8 cellular contexts compared by ENCODE assay signal in the genomic region with DNA sequence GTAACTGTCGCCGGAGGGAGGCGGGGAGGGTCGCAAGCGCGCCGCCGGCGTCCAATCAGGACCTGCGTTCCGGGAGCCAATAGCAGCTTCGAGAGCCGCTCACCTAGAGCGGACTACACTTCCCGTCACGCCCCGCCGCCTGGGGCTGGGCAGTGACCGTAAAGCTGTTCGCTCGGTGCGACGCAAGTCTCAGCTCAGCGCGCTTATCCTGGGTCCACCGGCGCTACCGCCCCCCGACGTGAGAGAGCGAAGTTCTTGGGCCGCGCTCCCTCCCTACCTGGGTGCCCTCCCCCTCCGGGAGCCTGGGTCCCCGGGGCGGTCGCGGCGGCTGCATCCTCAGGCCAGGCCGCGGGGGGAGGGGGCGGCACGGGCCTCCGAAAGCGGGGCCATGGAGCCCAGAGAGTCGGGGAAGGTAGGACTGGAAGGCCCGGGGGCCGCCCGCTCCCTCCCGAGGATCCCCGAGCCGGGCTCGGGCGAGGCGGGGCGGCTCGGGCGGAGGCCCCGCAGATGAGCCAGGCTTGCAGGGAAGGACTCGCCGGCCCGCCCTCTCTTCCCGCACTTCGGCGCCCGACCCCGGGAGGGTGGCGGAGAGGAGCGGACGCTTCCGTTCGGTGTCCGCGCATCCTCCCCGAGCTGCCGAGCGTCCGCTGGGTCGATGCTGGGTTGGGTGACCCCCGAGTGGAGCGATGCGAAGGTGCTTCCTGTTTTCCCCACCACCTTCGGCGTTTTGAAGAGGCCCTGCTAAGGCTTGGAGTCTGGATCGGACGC. TPM values are rescaled to one million over a fixed set of nuclear protein-coding genes. Genes with fewer than 3 reads are reported as not detected.
DNase-seq lines count a peak whose midpoint lies in the region; ATAC-seq lines count a peak whose summit lies in the region.

A gene (plus strand): TSS at position 152 of the 768 bp plus-strand sequence. CDS start 237 bp downstream, at position 389.

- peaks cover 18 to 21% of the 10 kb centered on the region in 2 donors for H3K27me3 Mint-ChIP-seq in effector memory CD8-positive, alpha-beta T cell
- peaks cover 12% of the 10 kb centered on the region for H3K27me3 Mint-ChIP-seq in memory B cell

- H3K4me3 Mint-ChIP-seq in effector memory CD8-positive, alpha-beta T cell, result peak within 1 kb of the TSS; percentile 85 to 86
- peak within 1 kb of the TSS; percentile 92 for H3K4me3 Mint-ChIP-seq in memory B cell

- H3K36me3 Mint-ChIP-seq in effector memory CD8-positive, alpha-beta T cell (ENCODE audit: insufficient read depth), result peaks cover 6% of the 10 kb centered on the region
- H3K36me3 Mint-ChIP-seq in memory B cell, result no peaks in the 10 kb centered on the region

- peak; percentile 98 for DNase-seq in COLO668 (lab: John Stamatoyannopoulos, UW; ENCODE audit: unreplicated experiment)
- DNase-seq in HT1080 (ENCODE audit: low read depth), result peak; percentile 98
- peak; percentile 86 for DNase-seq in NOMO-1 treated with DMSO at 0.1 percent for 48 hours (lab: John Stamatoyannopoulos, UW; ENCODE audit: unreplicated experiment)
- DNase-seq in activated CD8-positive, alpha-beta memory T cell treated with anti-CD3 and anti-CD28 coated beads for 4 hours (ENCODE audit: low read depth in 2 of 2), result peak; percentile 91 to 93
- peak; percentile 92 for DNase-seq in effector memory CD8-positive, alpha-beta T cell
- DNase-seq in memory B cell (ENCODE audit: low spot score in 2 of 2), result peak; percentile 86 to 91
- DNase-seq in stimulated activated CD8-positive, alpha-beta memory T cell treated with anti-CD3 and anti-CD28 coated beads, Interleukin-12 subunit alpha, Interleukin-12 subunit beta, amount 100 ng/mL, for 24 hours (ENCODE audit: extremely low read depth), result peak; percentile 92

- peak within 1 kb of the TSS; percentile 80 to 89 for H3K27ac Mint-ChIP-seq in effector memory CD8-positive, alpha-beta T cell
- H3K27ac Mint-ChIP-seq in memory B cell, result peak within 1 kb of the TSS; percentile 89

- ATAC-seq in GM21360 (IDR thresholded peaks at IDR 0.05; ENCODE audit: unreplicated experiment) (peak; percentile 96), memory B cell (ENCODE audit: low read depth) (peak; percentile 96)
- ATAC-seq in effector memory CD8-positive, alpha-beta T cell (replicated peaks), result peak; percentile 96

- no peaks in the 10 kb centered on the region for H3K9me3 Mint-ChIP-seq in effector memory CD8-positive, alpha-beta T cell
- no peaks in the 10 kb centered on the region for H3K9me3 Mint-ChIP-seq in memory B cell

- peaks cover 18 to 33% of the 10 kb centered on the region in 2 donors for H3K4me1 Mint-ChIP-seq in effector memory CD8-positive, alpha-beta T cell (ENCODE audit: low read depth in 2 of 2)
- H3K4me1 Mint-ChIP-seq in memory B cell, result peaks cover 14% of the 10 kb centered on the region

RNA-seq across cellular contexts. Expression of the gene that starts here (rescaled TPM):
- total RNA-seq in HT1080 (2014; rRNA removed; shearing (Covaris generic)), result 0.37 and 0.90 TPM in 2 replicates
- 1.3 and 1.9 TPM in 2 replicates for polyA plus RNA-seq in HT1080 (2015; cell fraction: cytosol; rRNA removed)
- polyA plus RNA-seq in HT1080 (2015; cell fraction: nucleus; rRNA removed), result 6.1 and 13.7 TPM in 2 replicates

Comparison
In these comparisons a context has a peak if more than half of its experiments do, and no peak if none do; other contexts are left out.
1. Peak in every context shown above with its lines: DNase-seq and ATAC-seq.